10 cellular contexts compared by ENCODE assay signal in genomic region chr2:201114846-201115245, GRCh38. TPM values are rescaled to one million over a fixed set of nuclear protein-coding genes. Genes with fewer than 3 reads are reported as not detected.
A peak's percentile ranks its signal among the peaks of the same experiment; 100 is the strongest.
DNase-seq lines count a peak whose midpoint lies in the region; ATAC-seq and TF ChIP-seq lines count a peak whose summit lies in the region.
"Had no signal": no experiment of that assay in that cellular context is flagged by ENCODE, and none has a peak within 500 bp of the region (broad histone marks: within the 10 kb centered on the region; RNA-seq: fewer than 3 reads in every experiment).

No MANE protein-coding gene starts in this region.

- no peaks in the 10 kb centered on the region for H3K27me3 ChIP-seq in CD4-positive, CD25-positive, alpha-beta regulatory T cell (ENCODE audit: control insufficient read depth, insufficient read depth, low read length)
- H3K27me3 ChIP-seq in KMS-11 (ENCODE audit: insufficient read depth, low read depth) (no peaks in the 10 kb centered on the region), breast epithelium (no peaks in the 10 kb centered on the region), SK-N-SH (ENCODE audit: insufficient read depth) (no peaks in the 10 kb centered on the region)

- peaks cover 8% of the 10 kb centered on the region for H3K36me3 Mint-ChIP-seq in CD4-positive, CD25-positive, alpha-beta regulatory T cell
- no peaks in the 10 kb centered on the region for H3K36me3 Mint-ChIP-seq in naive thymus-derived CD8-positive, alpha-beta T cell

- no peak overlapping the region for H3K27ac ChIP-seq in CD4-positive, CD25-positive, alpha-beta regulatory T cell (ENCODE audit: insufficient read depth, low read length, poor library complexity, severe bottlenecking)
- peak overlapping the region; percentile 98; the same call in 1 of the 2 replicates for H3K27ac ChIP-seq in KMS-11
- H3K27ac ChIP-seq in breast epithelium = peak overlapping the region; percentile 97
- peak overlapping the region in 1 of 2 experiments; percentile 92; a peak in 1 of 4 replicates for H3K27ac ChIP-seq in SK-N-SH (ENCODE audit: low read depth in 2 of 2, low read length in 1 of 2)

- H3K9me3 ChIP-seq in CD4-positive, CD25-positive, alpha-beta regulatory T cell (ENCODE audit: control insufficient read depth in 2 of 2, low read length in 2 of 2) = no peaks in the 10 kb centered on the region
- no peaks in the 10 kb centered on the region for H3K9me3 ChIP-seq in breast epithelium
- H3K9me3 ChIP-seq in SK-N-SH = no peaks in the 10 kb centered on the region

- H3K9me2 ChIP-seq in SK-N-SH = no peaks in the 10 kb centered on the region

- no peaks in the 10 kb centered on the region for H4K20me1 ChIP-seq in KMS-11 (ENCODE audit: insufficient read depth)
- H4K20me1 ChIP-seq in SK-N-SH (ENCODE audit: insufficient read depth) = no peaks in the 10 kb centered on the region

- peaks cover 5% of the 10 kb centered on the region for H3K27me3 Mint-ChIP-seq in CD4-positive, CD25-positive, alpha-beta regulatory T cell
- H3K27me3 Mint-ChIP-seq in naive thymus-derived CD8-positive, alpha-beta T cell = no peaks in the 10 kb centered on the region

- no peak for ATAC-seq in CD4-positive, CD25-positive, alpha-beta regulatory T cell (ENCODE audit: low read depth in 2 of 2)
- no peak for ATAC-seq in naive thymus-derived CD8-positive, alpha-beta T cell
- ATAC-seq in GM19467 (IDR thresholded peaks at IDR 0.05; ENCODE audit: unreplicated experiment) (no peak), HG03139 (IDR thresholded peaks at IDR 0.05; ENCODE audit: unreplicated experiment) (no peak)

- H3K4me3 ChIP-seq in CD4-positive, CD25-positive, alpha-beta regulatory T cell (ENCODE audit: low read depth, low read length) = peak overlapping the region; percentile 42
- H3K4me3 ChIP-seq in KMS-11 (IDR thresholded peaks at IDR 0.05; ENCODE audit: insufficient read depth, low read depth, low read length) (no peak overlapping the region), breast epithelium (peak overlapping the region in 2 of 3 donors; percentile 7 to 73), SK-N-SH (ENCODE audit: low read depth in 2 of 2, low read length in 1 of 2) (no peak overlapping the region)

- peak overlapping the region; percentile 98 for H3K4me2 ChIP-seq in KMS-11
- H3K4me2 ChIP-seq in SK-N-SH = no peak overlapping the region

- POLR2A ChIA-PET in naive thymus-derived CD8-positive, alpha-beta T cell (lab: Charles Lee) = interaction anchor here (1.9 to 5.0 kb wide), 6 partner anchors 44 to 304 kb away, joined by 8 to 75 read pairs (median 30); partner anchors contain the start of genes BZW1, HYCC2, NDUFB3 and NIF3L1
- POLR2A ChIA-PET in SK-N-SH (lab: Yijun Ruan, JAX) = no interaction called here

- H2AFZ ChIP-seq in KMS-11 (ENCODE audit: low read depth) (no peak overlapping the region), SK-N-SH (ENCODE audit: low read depth) (no peak overlapping the region)

- H3K79me2 ChIP-seq in KMS-11 (ENCODE audit: insufficient read depth, low read depth) (peaks cover 41% of the 10 kb centered on the region), SK-N-SH (ENCODE audit: insufficient read depth) (peaks cover 49% of the 10 kb centered on the region)

- TF ChIP-seq EP300 in SK-N-SH (IDR thresholded peaks at IDR 0.05; ENCODE audit: borderline replicate concordance in 1 of 2, low read depth in 1 of 2, low read length in 1 of 2) = no peak

- H3K4me3 Mint-ChIP-seq in CD4-positive, CD25-positive, alpha-beta regulatory T cell = peak overlapping the region; percentile 93 to 96 (median 94)
- peak overlapping the region; percentile 89 to 100 (median 98) for H3K4me3 Mint-ChIP-seq in naive thymus-derived CD8-positive, alpha-beta T cell

- peaks cover 0 to 31% (median 16%) of the 10 kb centered on the region in 4 donors for H3K4me1 Mint-ChIP-seq in CD4-positive, CD25-positive, alpha-beta regulatory T cell
- peaks cover 22 to 54% (median 36%) of the 10 kb centered on the region in 4 donors for H3K4me1 Mint-ChIP-seq in naive thymus-derived CD8-positive, alpha-beta T cell

- intact Hi-C loops in breast epithelium (cut with DNase I; ENCODE audit: low total_unique reads) = no loop called here

- TF ChIP-seq RAD21 in SK-N-SH (IDR thresholded peaks at IDR 0.05; ENCODE audit: low read length) = no peak

- TF ChIP-seq CTCF in KMS-11 (conservative IDR thresholded peaks at IDR 0.05; ENCODE audit: low read depth, low read length) (no peak), breast epithelium (IDR thresholded peaks at IDR 0.05) (no peak), SK-N-SH (IDR thresholded peaks at IDR 0.05) (no peak)

- H3F3A ChIP-seq in SK-N-SH (replicated peaks; ENCODE audit: insufficient read depth) = peaks cover 9% of the 10 kb centered on the region

- H3K4me1 ChIP-seq in CD4-positive, CD25-positive, alpha-beta regulatory T cell (ENCODE audit: control insufficient read depth, insufficient read depth, low read length, poor library complexity, severe bottlenecking) = peaks cover 43% of the 10 kb centered on the region
- H3K4me1 ChIP-seq in KMS-11 (ENCODE audit: low read depth, poor library complexity, severe bottlenecking) (peaks cover 35% of the 10 kb centered on the region), breast epithelium (peaks cover 0 to 8% of the 10 kb centered on the region in 2 donors), SK-N-SH (ENCODE audit: control insufficient read depth in 1 of 2, insufficient read depth in 2 of 2, low read depth in 1 of 2, low read length in 1 of 2) (peaks cover 0 to 6% of the 10 kb centered on the region in 2 experiments; a peak in 3 of 4 replicates)

- TF ChIP-seq POLR2A in breast epithelium (IDR thresholded peaks at IDR 0.05) = no peak

- CTCF ChIA-PET in SK-N-SH (lab: Yijun Ruan, JAX) = interaction anchor here (1.0 to 2.5 kb wide), 3 partner anchors 10 to 209 kb away, joined by 3 to 7 read pairs (median 7); no protein-coding TSS in a partner anchor

- H3K9me3 Mint-ChIP-seq in CD4-positive, CD25-positive, alpha-beta regulatory T cell = no peaks in the 10 kb centered on the region
- no peaks in the 10 kb centered on the region for H3K9me3 Mint-ChIP-seq in naive thymus-derived CD8-positive, alpha-beta T cell

- H3K27ac Mint-ChIP-seq in CD4-positive, CD25-positive, alpha-beta regulatory T cell = peak overlapping the region; percentile 90 to 99 (median 98)
- peak overlapping the region; percentile 83 to 99 (median 98) for H3K27ac Mint-ChIP-seq in naive thymus-derived CD8-positive, alpha-beta T cell

- no peaks in the 10 kb centered on the region for H3K36me3 ChIP-seq in CD4-positive, CD25-positive, alpha-beta regulatory T cell (ENCODE audit: control insufficient read depth, insufficient read depth, low read length)
- H3K36me3 ChIP-seq in KMS-11 (ENCODE audit: insufficient read depth) (no peaks in the 10 kb centered on the region), breast epithelium (no peaks in the 10 kb centered on the region), SK-N-SH (replicated peaks in 1 of 2; ENCODE audit: control insufficient read depth in 1 of 2, insufficient read depth in 2 of 2, low read length in 1 of 2) (no peaks in the 10 kb centered on the region)

- DNase-seq in CD4-positive, CD25-positive, alpha-beta regulatory T cell = no peak
- DNase-seq in breast epithelium (ENCODE audit: low spot score in 2 of 2) (no peak), NOMO-1 treated with dmso at 0.1 percent for 144 hours (lab: John Stamatoyannopoulos, UW; ENCODE audit: unreplicated experiment) (no peak), SK-N-SH (no peak)
- no peak for DNase-seq in naive thymus-derived CD8-positive, alpha-beta T cell
- DNase-seq: foreskin melanocyte, GOT3 had no signal

- H3K9ac ChIP-seq in KMS-11 (no peak overlapping the region; the same call in 1 of the 2 replicates), SK-N-SH (no peak overlapping the region)

TF ChIP-seq in SK-N-SH, 30 proteins besides CTCF, POLR2A, EP300 and RAD21 (continues in another document):
- TF ChIP-seq NFIC (IDR thresholded peaks at IDR 0.05; ENCODE audit: borderline replicate concordance) (no peak), MEF2A (IDR thresholded peaks at IDR 0.05; ENCODE audit: borderline replicate concordance, low read depth) (no peak)

RNA-seq across cellular contexts. Expression of gene CFLAR, which starts 1.1 kb away (rescaled TPM):
- 306 TPM for total RNA-seq in CD4-positive, CD25-positive, alpha-beta regulatory T cell
- 100 to 1,000 TPM; 118 to 159 (median 132) TPM for polyA plus RNA-seq in CD4-positive, CD25-positive, alpha-beta regulatory T cell
- 100 to 1,000 TPM; 180 to 322 (median 207) TPM for total RNA-seq in breast epithelium
- 100 to 1,000 TPM; 127 to 142 TPM for total RNA-seq in naive thymus-derived CD8-positive, alpha-beta T cell
- polyA plus RNA-seq in naive thymus-derived CD8-positive, alpha-beta T cell = 10 to 100 TPM; 50.7 to 93.3 (median 63.9) TPM
- 23.7 and 32.6 TPM in 2 replicates for polyA plus RNA-seq in SK-N-SH (2012; rRNA removed)
- polyA plus RNA-seq in SK-N-SH (2012; cell fraction: cytosol; rRNA removed) = 23.3 and 30.1 TPM in 2 replicates
- polyA plus RNA-seq in SK-N-SH (2012; cell fraction: nucleus; rRNA removed) = 63.1 and 81.3 TPM in 2 replicates

RNA-seq across cellular contexts. Expression of gene NDUFB3, which starts 43.0 kb away (rescaled TPM):
- 26.2 TPM for total RNA-seq in CD4-positive, CD25-positive, alpha-beta regulatory T cell
- 100 to 1,000 TPM; 288 to 370 (median 322) TPM for polyA plus RNA-seq in CD4-positive, CD25-positive, alpha-beta regulatory T cell
- 10 to 100 TPM; 40.8 to 51.5 (median 41.4) TPM for total RNA-seq in breast epithelium
- total RNA-seq in naive thymus-derived CD8-positive, alpha-beta T cell = 10 to 100 TPM; 40.6 to 47.8 TPM
- polyA plus RNA-seq in naive thymus-derived CD8-positive, alpha-beta T cell = 100 to 1,000 TPM; 279 to 299 (median 298) TPM
- 55.9 and 73.7 TPM in 2 replicates for polyA plus RNA-seq in SK-N-SH (2012; rRNA removed)
- polyA plus RNA-seq in SK-N-SH (2012; cell fraction: cytosol; rRNA removed) = 102 and 168 TPM in 2 replicates
- 7.4 and 21.1 TPM in 2 replicates for polyA plus RNA-seq in SK-N-SH (2012; cell fraction: nucleus; rRNA removed)

RNA-seq across cellular contexts. Expression of gene HYCC2, which starts 43.4 kb away (rescaled TPM):
- total RNA-seq in CD4-positive, CD25-positive, alpha-beta regulatory T cell = 42.8 TPM
- 10 to 100 TPM; 17.2 to 26.2 (median 21.6) TPM for polyA plus RNA-seq in CD4-positive, CD25-positive, alpha-beta regulatory T cell
- total RNA-seq in breast epithelium = 10 to 100 TPM; 16.4 to 38.7 (median 24.1) TPM
- total RNA-seq in naive thymus-derived CD8-positive, alpha-beta T cell = 10 to 100 TPM; 34.2 to 38.1 TPM
- polyA plus RNA-seq in naive thymus-derived CD8-positive, alpha-beta T cell = 10 to 100 TPM; 20.8 to 32.5 (median 23.0) TPM
- 1.2 and 1.8 TPM in 2 replicates for polyA plus RNA-seq in SK-N-SH (2012; rRNA removed)
- polyA plus RNA-seq in SK-N-SH (2012; cell fraction: cytosol; rRNA removed) = 1.5 TPM in 2 replicates
- polyA plus RNA-seq in SK-N-SH (2012; cell fraction: nucleus; rRNA removed) = 1.7 and 3.5 TPM in 2 replicates

Comparison
In these comparisons a context has a peak if more than half of its experiments do, and no peak if none do; other contexts are left out.
1. H3K4me3 ChIP-seq: peak in CD4-positive, CD25-positive, alpha-beta regulatory T cell (single experiment) and breast epithelium (2 of 3); none in KMS-11 (single experiment) and SK-N-SH (0 of 2).